ENCODE assay signal across 18 cellular contexts in genomic region chr7:30511494-30511893, GRCh38.
"Had no signal": no experiment of that assay in that cellular context is flagged by ENCODE, and none has a peak within 500 bp of the region (broad histone marks: within the 10 kb centered on the region; RNA-seq: fewer than 3 reads in every experiment).

No MANE protein-coding gene starts in this region.

- H3K4me3 ChIP-seq: SJSA1 had no signal

- H3K9me3 ChIP-seq: SJSA1 had no signal

- H3K27ac ChIP-seq: SJSA1 had no signal

- H3K36me3 ChIP-seq: SJSA1 had no signal

- DNase-seq: IMR-90, Kasumi-1, KG1, MM.1S, NCI-H1092 treated with DMSO at 0.1 percent for 48 hours, NCI-H1436, NCI-H187, NCI-H2029, NCI-H2081 treated with DMSO at 0.1 percent for 48 hours, NCI-H2171, NCI-H446, NCI-H510A, NCI-H524 treated with DMSO at 0.1 percent for 48 hours, NCI-H774, Right ventricle myocardium superior, RPMI8226, SIG-M5 had no signal

- H3K4me1 ChIP-seq: SJSA1 had no signal

- H3K27me3 ChIP-seq: SJSA1 had no signal
